ENCODE assay signal across 9 cellular contexts in genomic region chr7:108442039-108442568, GRCh38.
DNase-seq lines count a peak whose midpoint lies in the region.
"Had no signal": no experiment of that assay in that cellular context is flagged by ENCODE, and none has a peak within 500 bp of the region (broad histone marks: within the 10 kb centered on the region; RNA-seq: fewer than 3 reads in every experiment).

No MANE protein-coding gene starts in this region.

- peak; percentile 68 to 89 (median 78) for DNase-seq in NCI-H1417 (lab: John Stamatoyannopoulos, UW)
- no peak for DNase-seq in NCI-H1417 treated with DMSO at 0.1 percent for 48 hours (lab: John Stamatoyannopoulos, UW)
- peak; percentile 81 for DNase-seq in NCI-H1105 (lab: John Stamatoyannopoulos, UW)
- DNase-seq in RPMI8226 = peak; percentile 24
- peak; percentile 91 for DNase-seq in kidney tubule cell (ENCODE audit: low spot score)
- no peak for DNase-seq in T1000 (lab: John Stamatoyannopoulos, UW)
- DNase-seq in AG08395 (ENCODE audit: low spot score) = no peak
- no peak for DNase-seq in C1 segment of cervical spinal cord (lab: John Stamatoyannopoulos, UW)
- DNase-seq: NCI-H1048 had no signal

Comparison
In these comparisons a context has a peak if more than half of its experiments do, and no peak if none do; other contexts are left out.
1. DNase-seq: peak in NCI-H1417 (3 of 3), NCI-H1105 (single experiment), RPMI8226 (single experiment) and kidney tubule cell (single experiment); none in NCI-H1417 treated with DMSO at 0.1 percent for 48 hours (single experiment), T1000 (single experiment), AG08395 (single experiment) and C1 segment of cervical spinal cord (0 of 14).